ENCODE assay signal across 8 cellular contexts in genomic region chr4:153248641-153249198, GRCh38. TPM values are rescaled to one million over a fixed set of nuclear protein-coding genes. Genes with fewer than 3 reads are reported as not detected.
DNase-seq lines count a peak whose midpoint lies in the region; ATAC-seq and TF ChIP-seq lines count a peak whose summit lies in the region.

No MANE protein-coding gene starts in this region.

- H3K4me1 Mint-ChIP-seq in activated CD4-positive, alpha-beta T cell treated with anti-CD3 and anti-CD28 coated beads for 36 hours, result peaks cover 11% of the 10 kb centered on the region
- peaks cover 88% of the 10 kb centered on the region for H3K4me1 Mint-ChIP-seq in brain

- H3K9me3 ChIP-seq in right lobe of liver (no peaks in the 10 kb centered on the region), upper lobe of left lung (no peaks in the 10 kb centered on the region)

- no peaks in the 10 kb centered on the region for H3K36me3 Mint-ChIP-seq in activated CD4-positive, alpha-beta T cell treated with anti-CD3 and anti-CD28 coated beads for 36 hours (ENCODE audit: low read depth)
- H3K36me3 Mint-ChIP-seq in brain, result peaks cover 25% of the 10 kb centered on the region

- no peak for DNase-seq in activated CD4-positive, alpha-beta T cell treated with anti-CD3 and anti-CD28 coated beads for 36 hours
- DNase-seq in activated CD4-positive, alpha-beta T cell treated with anti-CD3 and anti-CD28 coated beads, Interleukin-2, amount 50 U/mL, for 1 hour, result no peak
- DNase-seq in NCI-H1105 treated with DMSO at 0.1 percent for 48 hours (lab: John Stamatoyannopoulos, UW) (peak; percentile 45), right lobe of liver (peak in 1 of 3 donors; percentile 29), upper lobe of left lung (no peak), GM03348 (ENCODE audit: low spot score) (no peak)
- DNase-seq in activated effector memory CD4-positive, alpha-beta T cell treated with Interleukin-2 at 50 U/mL for 16 hours, result no peak

- intact Hi-C loops in activated CD4-positive, alpha-beta T cell treated with anti-CD3 and anti-CD28 coated beads for 36 hours (cut with DNase I, micrococcal nuclease), result loop anchor here (1.0 to 2.0 kb wide), 5 partner anchors 26 to 712 kb away; partner anchors contain the start of genes ARFIP1 (in 1 of the 2), FBXW7 (in 1 of the 2) and TIGD4 (in 1 of the 2)
- intact Hi-C loops in right lobe of liver (cut with DNase I), result no loop called here

- POLR2A ChIA-PET in activated CD4-positive, alpha-beta T cell treated with anti-CD3 and anti-CD28 coated beads for 36 hours (lab: Charles Lee), result no interaction called here

- WGBS in right lobe of liver (ENCODE audit: insufficient coverage, low coverage, low lambda C conversion rate, missing lambda C conversion rate), result 27% methylated on average over 10 of the region's 14 CpGs
- 15 to 20% methylated on average over 14 of the region's 14 CpGs for WGBS in upper lobe of left lung, 2 donors

- H3K36me3 ChIP-seq in right lobe of liver (no peaks in the 10 kb centered on the region), upper lobe of left lung (no peaks in the 10 kb centered on the region)

- H3K27me3 ChIP-seq in right lobe of liver (no peaks in the 10 kb centered on the region), upper lobe of left lung (no peaks in the 10 kb centered on the region)

- CTCF ChIA-PET in activated CD4-positive, alpha-beta T cell treated with anti-CD3 and anti-CD28 coated beads for 36 hours (lab: Charles Lee), result interaction anchor here (0.6 to 1.6 kb wide), 9 partner anchors 11 to 415 kb away, joined by 3 to 6 read pairs (median 3); no protein-coding TSS in a partner anchor

- no peak for TF ChIP-seq EP300 in upper lobe of left lung (IDR thresholded peaks at IDR 0.05)

- no peaks in the 10 kb centered on the region for H3K9me3 Mint-ChIP-seq in activated CD4-positive, alpha-beta T cell treated with anti-CD3 and anti-CD28 coated beads for 36 hours (ENCODE audit: low read depth)
- no peaks in the 10 kb centered on the region for H3K9me3 Mint-ChIP-seq in brain

- TF ChIP-seq CTCF in brain (conservative IDR thresholded peaks at IDR 0.05) (no peak), right lobe of liver (IDR thresholded peaks at IDR 0.05) (no peak), upper lobe of left lung (IDR thresholded peaks at IDR 0.05) (no peak)

- no peaks in the 10 kb centered on the region for H3K27me3 Mint-ChIP-seq in activated CD4-positive, alpha-beta T cell treated with anti-CD3 and anti-CD28 coated beads for 36 hours
- H3K27me3 Mint-ChIP-seq in brain, result peaks cover 5% of the 10 kb centered on the region

- ATAC-seq in activated CD4-positive, alpha-beta T cell treated with anti-CD3 and anti-CD28 coated beads for 36 hours, result no peak
- peak in 3 of 4 donors; percentile 8 to 45 (median 27) for ATAC-seq in right lobe of liver
- peak; percentile 4 to 53 for ATAC-seq in upper lobe of left lung (ENCODE audit: low FRiP score in 2 of 2)

- H3K4me3 ChIP-seq in right lobe of liver (peak overlapping the region; percentile 44 to 52 (median 46)), upper lobe of left lung (peak overlapping the region; percentile 15 to 57 (median 52))

- H3K4me1 ChIP-seq in right lobe of liver (no peaks in the 10 kb centered on the region), upper lobe of left lung (peaks cover 6 to 19% (median 8%) of the 10 kb centered on the region in 4 donors)

- H3K4me3 Mint-ChIP-seq in activated CD4-positive, alpha-beta T cell treated with anti-CD3 and anti-CD28 coated beads for 36 hours, result peak overlapping the region; percentile 71
- H3K4me3 Mint-ChIP-seq in brain, result peak overlapping the region; percentile 86 to 96 (median 94)

- H3K27ac ChIP-seq in right lobe of liver, result no peak overlapping the region
- peak overlapping the region; percentile 7 to 69 (median 56) for H3K27ac ChIP-seq in upper lobe of left lung

- peak overlapping the region; percentile 63 for H3K27ac Mint-ChIP-seq in activated CD4-positive, alpha-beta T cell treated with anti-CD3 and anti-CD28 coated beads for 36 hours
- H3K27ac Mint-ChIP-seq in brain, result peak overlapping the region; percentile 95 to 99 (median 99)

- TF ChIP-seq POLR2A in right lobe of liver (IDR thresholded peaks at IDR 0.05), result no peak
- no peak for TF ChIP-seq POLR2A in upper lobe of left lung (IDR thresholded peaks at IDR 0.05)

RNA-seq across cellular contexts. Expression of gene TRIM2, which starts 44.5 kb away (rescaled TPM):
- 1 to 10 TPM; 1.0 to 1.6 TPM for total RNA-seq in activated CD4-positive, alpha-beta T cell treated with anti-CD3 and anti-CD28 coated beads for 36 hours
- polyA plus RNA-seq in brain (ENCODE audit: insufficient read depth, low read depth, low replicate concordance), result 17.8 TPM
- total RNA-seq in right lobe of liver, result 10 to 100 TPM in 3 of 6 experiments, 1 to 10 TPM in 3; 8.9 to 17.5 (median 10.0) TPM
- 10 to 100 TPM; 17.6 to 45.1 (median 30.2) TPM for total RNA-seq in upper lobe of left lung

Comparison
In these comparisons a context has a peak if more than half of its experiments do, and no peak if none do; other contexts are left out.
1. H3K27ac ChIP-seq: peak in upper lobe of left lung (4 of 4); none in right lobe of liver (0 of 3).
2. intact Hi-C loops: an anchor here in activated CD4-positive, alpha-beta T cell treated with anti-CD3 and anti-CD28 coated beads for 36 hours (1.0 to 2.0 kb wide); none called in right lobe of liver.